ENCODE assay signal across 1 cellular context in genomic region chrX:133897593-133898163, GRCh38.
TF ChIP-seq lines count a peak whose summit lies in the region.

No MANE protein-coding gene starts in this region.

TF ChIP-seq in HEK293, 187 proteins besides CTCF, POLR2A, EP300 and RAD21 (continued from another document and continues in another):
- no peak for TF ChIP-seq ZNF48 (tag by site-specific recombination; IDR thresholded peaks at IDR 0.05)
- no peak for TF ChIP-seq ZNF211 (tag by site-specific recombination; IDR thresholded peaks at IDR 0.05; ENCODE audit: low read depth)
- peak; percentile 12; the same call in 1 of the 2 replicates for TF ChIP-seq ZBTB44 (tag by site-specific recombination; IDR thresholded peaks at IDR 0.05)
- peak; percentile 80 for TF ChIP-seq GLIS1 (tag by site-specific recombination; IDR thresholded peaks at IDR 0.05)
- TF ChIP-seq ZNF266 (tag by site-specific recombination; IDR thresholded peaks at IDR 0.05; ENCODE audit: low read depth): no peak
- TF ChIP-seq PRDM4 (tag by site-specific recombination; IDR thresholded peaks at IDR 0.05): peak; percentile 72
- TF ChIP-seq REST (tag by site-specific recombination; IDR thresholded peaks at IDR 0.05): no peak
- TF ChIP-seq PRDM10 (tag by site-specific recombination; IDR thresholded peaks at IDR 0.05): peak; percentile 77
- TF ChIP-seq GLI4 (tag by site-specific recombination; IDR thresholded peaks at IDR 0.05): no peak
- TF ChIP-seq ZNF157 (tag by site-specific recombination; IDR thresholded peaks at IDR 0.05): no peak
- no peak for TF ChIP-seq ZBTB48 (tag by site-specific recombination; IDR thresholded peaks at IDR 0.05)
- TF ChIP-seq ZEB2 (tag by site-specific recombination; IDR thresholded peaks at IDR 0.05): no peak
- TF ChIP-seq ZNF580 (tag by site-specific recombination; IDR thresholded peaks at IDR 0.05): no peak; the same call in 1 of the 2 replicates
- no peak for TF ChIP-seq ZNF280C (tag by site-specific recombination; IDR thresholded peaks at IDR 0.05)
- no peak for TF ChIP-seq ZNF571 (tag by site-specific recombination; IDR thresholded peaks at IDR 0.05)
- no peak for TF ChIP-seq KLF8 (tag by site-specific recombination; IDR thresholded peaks at IDR 0.05)
- no peak for TF ChIP-seq ZNF391 (tag by site-specific recombination; IDR thresholded peaks at IDR 0.05; ENCODE audit: borderline replicate concordance, low read depth)
- 0 out of 2 replicates have a peak, but pooled peaks have one; percentile 37 for TF ChIP-seq ZXDB (tag by site-specific recombination; IDR thresholded peaks at IDR 0.05)
- TF ChIP-seq ZBTB20 (tag by site-specific recombination; IDR thresholded peaks at IDR 0.05): no peak
- peak; percentile 49; the same call in 1 of the 2 replicates for TF ChIP-seq OVOL3 (tag by site-specific recombination; IDR thresholded peaks at IDR 0.05)
- no peak for TF ChIP-seq BCL11B (tag by site-specific recombination; IDR thresholded peaks at IDR 0.05; ENCODE audit: low read depth)
- TF ChIP-seq ZNF670 (tag by site-specific recombination; IDR thresholded peaks at IDR 0.05; ENCODE audit: low read depth): no peak
- TF ChIP-seq TCF7L2 (IDR thresholded peaks at IDR 0.05; ENCODE audit: borderline replicate concordance, low read depth, low read length): no peak; the same call in 1 of the 2 replicates
- TF ChIP-seq ZNF561 (tag by site-specific recombination; IDR thresholded peaks at IDR 0.05; ENCODE audit: borderline replicate concordance): peak; percentile 72; the same call in 1 of the 2 replicates
- peak; percentile 11; the same call in 1 of the 2 replicates for TF ChIP-seq ZNF335 (tag by site-specific recombination; conservative IDR thresholded peaks at IDR 0.05)
- peak; percentile 47; the same call in 1 of the 2 replicates for TF ChIP-seq IKZF3 (tag by site-specific recombination; IDR thresholded peaks at IDR 0.05)
- TF ChIP-seq ZBTB8A (tag by site-specific recombination; IDR thresholded peaks at IDR 0.05): peak; percentile 94
- no peak for TF ChIP-seq ZBTB10 (tag by site-specific recombination; IDR thresholded peaks at IDR 0.05)
- no peak for TF ChIP-seq SP3 (tag by site-specific recombination; IDR thresholded peaks at IDR 0.05)
- TF ChIP-seq ZNF274 (IDR thresholded peaks at IDR 0.05; ENCODE audit: low read length): no peak
- TF ChIP-seq ZNF274 (tag by site-specific recombination; IDR thresholded peaks at IDR 0.05; ENCODE audit: borderline replicate concordance): no peak
- TF ChIP-seq ZNF501 (tag by site-specific recombination; IDR thresholded peaks at IDR 0.05): peak; percentile 40; the same call in 1 of the 2 replicates
- TF ChIP-seq ZNF529 (tag by site-specific recombination; IDR thresholded peaks at IDR 0.05; ENCODE audit: insufficient replicate concordance): no peak
- no peak for TF ChIP-seq ZNF701 (tag by site-specific recombination; IDR thresholded peaks at IDR 0.05)
- TF ChIP-seq MZF1 (tag by site-specific recombination; IDR thresholded peaks at IDR 0.05; ENCODE audit: borderline replicate concordance): peak; percentile 24; the same call in 1 of the 2 replicates
- TF ChIP-seq GFI1B (tag by site-specific recombination; IDR thresholded peaks at IDR 0.05): peak; percentile 75
- TF ChIP-seq PATZ1 (tag by site-specific recombination; IDR thresholded peaks at IDR 0.05): peak; percentile 50; the same call in 1 of the 2 replicates
- no peak for TF ChIP-seq ZNF488 (tag by site-specific recombination; IDR thresholded peaks at IDR 0.05)
